ENCODE assay signal across 9 cellular contexts in genomic region chr2:46351388-46352141, GRCh38. TPM values are rescaled to one million over a fixed set of nuclear protein-coding genes. Genes with fewer than 3 reads are reported as not detected.
DNase-seq lines count a peak whose midpoint lies in the region; ATAC-seq, FAIRE-seq and TF ChIP-seq lines count a peak whose summit lies in the region.
"Had no signal": no experiment of that assay in that cellular context is flagged by ENCODE, and none has a peak within 500 bp of the region (broad histone marks: within the 10 kb centered on the region; RNA-seq: fewer than 3 reads in every experiment).

No MANE protein-coding gene starts in this region.

- TF ChIP-seq POLR2A in uterus (IDR thresholded peaks at IDR 0.05) = peak in 1 of 2 donors; percentile 34

- H3K9me3 ChIP-seq in skeletal muscle tissue (ENCODE audit: control insufficient read depth in 3 of 3, low read length in 3 of 3) = no peaks in the 10 kb centered on the region
- no peaks in the 10 kb centered on the region for H3K9me3 ChIP-seq in uterus

- H3K36me3 ChIP-seq in skeletal muscle tissue (ENCODE audit: control insufficient read depth in 3 of 3, insufficient read depth in 3 of 3, low read length in 3 of 3) = peaks cover 18 to 30% (median 22%) of the 10 kb centered on the region in 3 donors
- H3K36me3 ChIP-seq in uterus = no peaks in the 10 kb centered on the region

- H3K27ac ChIP-seq in skeletal muscle tissue (ENCODE audit: low read depth, low read length) (peak overlapping the region; percentile 52), uterus (peak overlapping the region; percentile 57 to 76)
- H3K27ac ChIP-seq: 22Rv1 had no signal

- intact Hi-C loops in uterus (cut with DNase I; ENCODE audit: low total_unique reads) = loop anchor here (10.0 kb wide), 1 partner anchor 57 kb away; the partner anchor contains the start of gene EPAS1

- no peak for ATAC-seq in GM18873 (IDR thresholded peaks at IDR 0.05; ENCODE audit: low FRiP score, unreplicated experiment)

- H3K4me3 ChIP-seq in skeletal muscle tissue (ENCODE audit: low read length in 3 of 3) (no peak overlapping the region), uterus (no peak overlapping the region)

- FAIRE-seq in HTR-8/SVneo (lab: Jason Lieb, UNC) = no peak

- H3K4me1 ChIP-seq in skeletal muscle tissue (ENCODE audit: control insufficient read depth in 3 of 3, insufficient read depth in 3 of 3, low read length in 3 of 3) = peaks cover 21 to 39% (median 25%) of the 10 kb centered on the region in 3 donors
- H3K4me1 ChIP-seq in uterus = no peaks in the 10 kb centered on the region

- no peak for TF ChIP-seq CTCF in uterus (IDR thresholded peaks at IDR 0.05)

- DNase-seq in activated gamma-delta T cell treated with Interleukin-2 at 50 U/mL for 16 hours (peak; percentile 62), activated gamma-delta T cell (lab: John Stamatoyannopoulos, UW) (no peak), dermis blood vessel endothelial cell (peak; percentile 96), uterus (peak in 1 of 2 donors; percentile 61), HTR-8/SVneo (ENCODE audit: insufficient read length, low spot score) (no peak), HT-29 (ENCODE audit: low spot score) (no peak)

- peak overlapping the region; percentile 8 to 20 (median 16) for H3K9ac ChIP-seq in skeletal muscle tissue (ENCODE audit: low read depth in 1 of 3, low read length in 3 of 3)

- H3K27me3 ChIP-seq in skeletal muscle tissue (ENCODE audit: control insufficient read depth in 3 of 3, insufficient read depth in 3 of 3, low read length in 3 of 3) = no peaks in the 10 kb centered on the region
- no peaks in the 10 kb centered on the region for H3K27me3 ChIP-seq in uterus

RNA-seq across cellular contexts. Expression of gene EPAS1, which starts 54.4 kb away (rescaled TPM):
- total RNA-seq in dermis blood vessel endothelial cell (283 and 362 TPM in 2 replicates), skeletal muscle tissue (13.6 TPM), uterus (100 to 1,000 TPM in 3 of 4 donors, 10 to 100 TPM in 1; 35.0 to 465 (median 202) TPM)
- total RNA-seq in HT-29 (2014; rRNA removed; shearing (Covaris generic)) = 20.7 and 24.0 TPM in 2 replicates

Comparison
In these comparisons a context has a peak if more than half of its experiments do, and no peak if none do; other contexts are left out.
1. DNase-seq: peak in activated gamma-delta T cell treated with Interleukin-2 at 50 U/mL for 16 hours (single experiment) and dermis blood vessel endothelial cell (single experiment); none in activated gamma-delta T cell (single experiment), HTR-8/SVneo (single experiment) and HT-29 (single experiment).